ENCODE assay signal across 1 cellular context in the genomic region with DNA sequence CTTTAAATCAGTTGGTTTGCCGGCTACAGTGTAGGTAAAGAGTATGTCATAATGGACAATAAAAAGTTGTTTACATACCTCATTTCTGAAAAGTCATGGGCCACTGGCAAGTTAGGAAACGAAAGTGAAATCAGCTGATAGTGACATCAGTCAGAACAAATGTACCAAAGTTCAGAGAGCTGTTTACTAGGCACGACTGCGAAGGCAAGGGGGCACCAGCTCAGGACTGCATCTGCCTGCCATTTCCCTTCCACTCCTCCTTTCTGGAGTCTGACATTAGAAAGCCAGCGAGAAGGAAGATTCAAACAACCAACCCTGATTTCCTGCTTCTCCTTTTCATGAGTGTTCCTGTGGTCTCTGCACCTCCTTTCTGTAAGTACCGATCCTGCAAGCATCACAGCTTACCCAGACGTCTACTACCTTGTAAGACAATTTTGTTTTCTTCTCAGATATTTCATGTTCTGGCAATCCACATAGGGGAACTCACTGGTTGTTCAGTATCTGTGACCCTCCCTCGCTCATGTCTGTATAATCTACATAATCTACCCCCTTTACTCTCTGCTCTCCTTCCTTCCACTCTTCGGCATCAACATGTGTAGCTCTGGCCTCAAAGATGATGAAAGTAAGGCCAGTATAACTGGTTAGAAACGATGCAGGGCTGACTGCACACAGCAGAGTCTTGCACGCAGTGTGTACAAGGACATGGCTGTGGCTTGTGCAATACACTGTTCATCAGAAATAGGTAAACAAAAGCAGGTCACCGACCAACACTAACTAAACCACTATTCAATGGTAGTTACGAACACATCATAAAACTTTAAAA.
A peak's percentile ranks its signal among the peaks of the same experiment; 100 is the strongest.
TF ChIP-seq lines count a peak whose summit lies in the region.

Gene TMEM140 (plus strand): TSS at position 174 of the 823 bp plus-strand sequence. CDS start 16,370 bp downstream, outside the sequence.

TF ChIP-seq in HEK293, 187 proteins besides CTCF, POLR2A, EP300 and RAD21 (continued from another document):
- TF ChIP-seq, protein P1, sequence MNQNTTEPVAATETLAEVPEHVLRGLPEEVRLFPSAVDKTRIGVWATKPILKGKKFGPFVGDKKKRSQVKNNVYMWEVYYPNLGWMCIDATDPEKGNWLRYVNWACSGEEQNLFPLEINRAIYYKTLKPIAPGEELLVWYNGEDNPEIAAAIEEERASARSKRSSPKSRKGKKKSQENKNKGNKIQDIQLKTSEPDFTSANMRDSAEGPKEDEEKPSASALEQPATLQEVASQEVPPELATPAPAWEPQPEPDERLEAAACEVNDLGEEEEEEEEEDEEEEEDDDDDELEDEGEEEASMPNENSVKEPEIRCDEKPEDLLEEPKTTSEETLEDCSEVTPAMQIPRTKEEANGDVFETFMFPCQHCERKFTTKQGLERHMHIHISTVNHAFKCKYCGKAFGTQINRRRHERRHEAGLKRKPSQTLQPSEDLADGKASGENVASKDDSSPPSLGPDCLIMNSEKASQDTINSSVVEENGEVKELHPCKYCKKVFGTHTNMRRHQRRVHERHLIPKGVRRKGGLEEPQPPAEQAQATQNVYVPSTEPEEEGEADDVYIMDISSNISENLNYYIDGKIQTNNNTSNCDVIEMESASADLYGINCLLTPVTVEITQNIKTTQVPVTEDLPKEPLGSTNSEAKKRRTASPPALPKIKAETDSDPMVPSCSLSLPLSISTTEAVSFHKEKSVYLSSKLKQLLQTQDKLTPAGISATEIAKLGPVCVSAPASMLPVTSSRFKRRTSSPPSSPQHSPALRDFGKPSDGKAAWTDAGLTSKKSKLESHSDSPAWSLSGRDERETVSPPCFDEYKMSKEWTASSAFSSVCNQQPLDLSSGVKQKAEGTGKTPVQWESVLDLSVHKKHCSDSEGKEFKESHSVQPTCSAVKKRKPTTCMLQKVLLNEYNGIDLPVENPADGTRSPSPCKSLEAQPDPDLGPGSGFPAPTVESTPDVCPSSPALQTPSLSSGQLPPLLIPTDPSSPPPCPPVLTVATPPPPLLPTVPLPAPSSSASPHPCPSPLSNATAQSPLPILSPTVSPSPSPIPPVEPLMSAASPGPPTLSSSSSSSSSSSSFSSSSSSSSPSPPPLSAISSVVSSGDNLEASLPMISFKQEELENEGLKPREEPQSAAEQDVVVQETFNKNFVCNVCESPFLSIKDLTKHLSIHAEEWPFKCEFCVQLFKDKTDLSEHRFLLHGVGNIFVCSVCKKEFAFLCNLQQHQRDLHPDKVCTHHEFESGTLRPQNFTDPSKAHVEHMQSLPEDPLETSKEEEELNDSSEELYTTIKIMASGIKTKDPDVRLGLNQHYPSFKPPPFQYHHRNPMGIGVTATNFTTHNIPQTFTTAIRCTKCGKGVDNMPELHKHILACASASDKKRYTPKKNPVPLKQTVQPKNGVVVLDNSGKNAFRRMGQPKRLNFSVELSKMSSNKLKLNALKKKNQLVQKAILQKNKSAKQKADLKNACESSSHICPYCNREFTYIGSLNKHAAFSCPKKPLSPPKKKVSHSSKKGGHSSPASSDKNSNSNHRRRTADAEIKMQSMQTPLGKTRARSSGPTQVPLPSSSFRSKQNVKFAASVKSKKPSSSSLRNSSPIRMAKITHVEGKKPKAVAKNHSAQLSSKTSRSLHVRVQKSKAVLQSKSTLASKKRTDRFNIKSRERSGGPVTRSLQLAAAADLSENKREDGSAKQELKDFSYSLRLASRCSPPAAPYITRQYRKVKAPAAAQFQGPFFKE (tag by site-specific recombination; IDR thresholded peaks at IDR 0.05; ENCODE audit: borderline replicate concordance), result no peak
- TF ChIP-seq ZNF302 (tag by site-specific recombination; IDR thresholded peaks at IDR 0.05; ENCODE audit: low read depth), result no peak
- no peak for TF ChIP-seq ZFHX2 (tag by site-specific recombination; conservative IDR thresholded peaks at IDR 0.05)
- no peak for TF ChIP-seq ZNF274 (IDR thresholded peaks at IDR 0.05; ENCODE audit: low read length)
- TF ChIP-seq ZNF274 (tag by site-specific recombination; IDR thresholded peaks at IDR 0.05; ENCODE audit: borderline replicate concordance), result no peak
- no peak for TF ChIP-seq REPIN1 (tag by site-specific recombination; IDR thresholded peaks at IDR 0.05; ENCODE audit: low read depth)
- no peak for TF ChIP-seq ZNF335 (tag by site-specific recombination; conservative IDR thresholded peaks at IDR 0.05)
- TF ChIP-seq ZNF433 (tag by site-specific recombination; IDR thresholded peaks at IDR 0.05; ENCODE audit: low read depth), result no peak
- peak; percentile 70 for TF ChIP-seq ZNF629 (tag by site-specific recombination; IDR thresholded peaks at IDR 0.05)
- 0 out of 2 replicates have a peak, but pooled peaks have one; percentile 8 for TF ChIP-seq SCRT2 (tag by site-specific recombination; IDR thresholded peaks at IDR 0.05)
- TF ChIP-seq ZSCAN16 (tag by site-specific recombination; IDR thresholded peaks at IDR 0.05), result no peak
- peak; percentile 47; the same call in 1 of the 2 replicates for TF ChIP-seq PRDM1 (tag by site-specific recombination; IDR thresholded peaks at IDR 0.05)
- peak; percentile 42; the same call in 1 of the 2 replicates for TF ChIP-seq ZBTB21 (tag by site-specific recombination; IDR thresholded peaks at IDR 0.05)
- TF ChIP-seq, protein P2, sequence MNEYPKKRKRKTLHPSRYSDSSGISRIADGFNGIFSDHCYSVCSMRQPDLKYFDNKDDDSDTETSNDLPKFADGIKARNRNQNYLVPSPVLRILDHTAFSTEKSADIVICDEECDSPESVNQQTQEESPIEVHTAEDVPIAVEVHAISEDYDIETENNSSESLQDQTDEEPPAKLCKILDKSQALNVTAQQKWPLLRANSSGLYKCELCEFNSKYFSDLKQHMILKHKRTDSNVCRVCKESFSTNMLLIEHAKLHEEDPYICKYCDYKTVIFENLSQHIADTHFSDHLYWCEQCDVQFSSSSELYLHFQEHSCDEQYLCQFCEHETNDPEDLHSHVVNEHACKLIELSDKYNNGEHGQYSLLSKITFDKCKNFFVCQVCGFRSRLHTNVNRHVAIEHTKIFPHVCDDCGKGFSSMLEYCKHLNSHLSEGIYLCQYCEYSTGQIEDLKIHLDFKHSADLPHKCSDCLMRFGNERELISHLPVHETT (tag by site-specific recombination; IDR thresholded peaks at IDR 0.05), result peak; percentile 47; the same call in 1 of the 2 replicates
- TF ChIP-seq SETDB1 (IDR thresholded peaks at IDR 0.05; ENCODE audit: insufficient read length, low read length), result no peak
